1 cellular context compared by ENCODE assay signal in the genomic region with DNA sequence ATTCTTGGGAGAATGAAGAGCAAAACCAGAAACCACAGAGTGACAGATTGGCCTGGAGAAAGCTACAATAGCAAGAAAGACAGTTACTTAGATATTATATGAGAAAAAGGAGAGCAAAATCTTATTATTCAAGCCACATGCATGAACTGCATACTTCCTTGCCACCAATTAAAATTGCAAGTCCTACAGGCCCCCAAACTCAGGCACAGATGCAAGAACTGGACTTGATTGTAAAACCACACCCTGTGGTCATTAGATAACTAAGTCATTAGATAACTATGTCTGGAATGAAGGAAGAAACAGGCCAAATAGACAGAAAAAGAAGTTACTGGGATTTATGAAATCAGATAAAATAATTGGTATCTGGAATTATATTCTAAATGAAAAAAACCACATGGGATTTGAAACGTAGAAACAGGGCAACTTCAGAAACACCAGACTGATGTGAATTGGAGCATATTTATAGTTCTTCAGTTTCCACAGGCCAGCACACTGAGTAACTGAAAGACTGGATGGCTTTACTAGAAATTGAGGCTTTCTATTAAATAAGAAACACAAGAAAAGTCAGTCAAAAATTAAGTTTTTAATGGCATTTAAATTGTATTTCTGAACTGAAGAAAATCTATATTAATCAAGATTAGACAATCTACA.
TF ChIP-seq lines count a peak whose summit lies in the region.

No MANE protein-coding gene starts in this region.

TF ChIP-seq in IMR-90, 13 proteins besides CTCF, POLR2A, EP300 and RAD21 (continued from another document):
- TF ChIP-seq SMC3 (IDR thresholded peaks at IDR 0.05; ENCODE audit: low read depth, low read length) = no peak
- no peak for TF ChIP-seq MAFK (IDR thresholded peaks at IDR 0.05; ENCODE audit: low read depth, low read length)
- TF ChIP-seq NFE2L2 (IDR thresholded peaks at IDR 0.05; ENCODE audit: low read depth, low read length) = no peak
- no peak for TF ChIP-seq RCOR1 (IDR thresholded peaks at IDR 0.05; ENCODE audit: insufficient replicate concordance, low read length)
- TF ChIP-seq FOS (IDR thresholded peaks at IDR 0.05; ENCODE audit: low read depth, low read length) = no peak
- TF ChIP-seq, protein P1, sequence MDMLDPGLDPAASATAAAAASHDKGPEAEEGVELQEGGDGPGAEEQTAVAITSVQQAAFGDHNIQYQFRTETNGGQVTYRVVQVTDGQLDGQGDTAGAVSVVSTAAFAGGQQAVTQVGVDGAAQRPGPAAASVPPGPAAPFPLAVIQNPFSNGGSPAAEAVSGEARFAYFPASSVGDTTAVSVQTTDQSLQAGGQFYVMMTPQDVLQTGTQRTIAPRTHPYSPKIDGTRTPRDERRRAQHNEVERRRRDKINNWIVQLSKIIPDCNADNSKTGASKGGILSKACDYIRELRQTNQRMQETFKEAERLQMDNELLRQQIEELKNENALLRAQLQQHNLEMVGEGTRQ (IDR thresholded peaks at IDR 0.05; ENCODE audit: low read depth, low read length) = no peak
- no peak for TF ChIP-seq BHLHE40 (IDR thresholded peaks at IDR 0.05; ENCODE audit: low read depth, low read length)
- TF ChIP-seq MXI1 (IDR thresholded peaks at IDR 0.05; ENCODE audit: borderline replicate concordance, low read depth, low read length) = no peak
- TF ChIP-seq, protein P2, sequence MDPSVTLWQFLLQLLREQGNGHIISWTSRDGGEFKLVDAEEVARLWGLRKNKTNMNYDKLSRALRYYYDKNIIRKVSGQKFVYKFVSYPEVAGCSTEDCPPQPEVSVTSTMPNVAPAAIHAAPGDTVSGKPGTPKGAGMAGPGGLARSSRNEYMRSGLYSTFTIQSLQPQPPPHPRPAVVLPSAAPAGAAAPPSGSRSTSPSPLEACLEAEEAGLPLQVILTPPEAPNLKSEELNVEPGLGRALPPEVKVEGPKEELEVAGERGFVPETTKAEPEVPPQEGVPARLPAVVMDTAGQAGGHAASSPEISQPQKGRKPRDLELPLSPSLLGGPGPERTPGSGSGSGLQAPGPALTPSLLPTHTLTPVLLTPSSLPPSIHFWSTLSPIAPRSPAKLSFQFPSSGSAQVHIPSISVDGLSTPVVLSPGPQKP (IDR thresholded peaks at IDR 0.05; ENCODE audit: borderline replicate concordance, low read depth, low read length) = no peak
